In the genomic region with DNA sequence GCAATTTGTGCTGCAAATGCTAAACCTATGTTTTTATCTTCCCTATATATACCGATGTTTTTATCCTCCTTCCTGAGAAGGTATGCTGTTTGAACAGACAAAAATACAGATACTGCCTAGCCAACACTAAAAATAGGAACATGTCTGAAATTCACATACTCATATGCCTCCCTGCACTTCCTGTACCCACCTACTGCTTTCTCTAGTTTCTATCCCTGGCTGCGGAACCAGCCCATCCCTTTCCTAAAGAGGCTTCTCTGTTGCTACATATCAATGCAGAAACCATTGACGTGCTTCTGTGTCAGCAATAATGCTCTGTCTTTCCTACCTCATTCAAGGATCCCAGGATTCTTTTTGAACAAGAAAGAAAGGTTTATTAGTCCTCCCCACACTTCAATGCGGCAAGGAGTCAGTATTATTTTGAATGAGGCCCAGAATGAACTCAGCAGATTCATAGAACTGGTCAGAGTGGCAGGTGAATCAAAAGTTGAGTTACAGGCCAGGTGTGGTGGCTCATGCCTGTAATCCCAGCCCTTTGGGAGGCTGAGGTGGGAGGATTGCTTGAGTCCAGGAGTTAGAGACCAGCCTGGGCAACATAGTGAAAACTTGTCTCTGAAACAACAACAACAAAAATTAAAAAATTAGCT, we compare ENCODE assay signal across 10 cellular contexts.
DNase-seq lines count a peak whose midpoint lies in the region; ATAC-seq, FAIRE-seq and TF ChIP-seq lines count a peak whose summit lies in the region.
"Had no signal": no experiment of that assay in that cellular context is flagged by ENCODE, and none has a peak within 500 bp of the region (broad histone marks: within the 10 kb centered on the region; RNA-seq: fewer than 3 reads in every experiment).

No MANE protein-coding gene starts in this region.

- CTCF ChIA-PET in HEK293T (lab: Yijun Ruan, JAX): no interaction called here

- H3K27me3 ChIP-seq in left ventricle myocardium inferior (ENCODE audit: low read depth): no peaks in the 10 kb centered on the region

- H3K27me3 Mint-ChIP-seq in stimulated activated naive CD8-positive, alpha-beta T cell treated with anti-CD3 and anti-CD28 coated beads, Interleukin-15, amount 100 ng/mL, for 72 hours: no peaks in the 10 kb centered on the region
- H3K27me3 Mint-ChIP-seq: central memory CD8-positive, alpha-beta T cell had no signal

- ATAC-seq in Right ventricle myocardium inferior (peak; percentile 39), HG02852 (IDR thresholded peaks at IDR 0.05; ENCODE audit: unreplicated experiment) (peak; percentile 89)
- ATAC-seq in stimulated activated naive CD8-positive, alpha-beta T cell treated with anti-CD3 and anti-CD28 coated beads, Interleukin-15, amount 100 ng/mL, for 72 hours: peak; percentile 62

- no peak for TF ChIP-seq CTCF in left ventricle myocardium inferior (IDR thresholded peaks at IDR 0.05; ENCODE audit: borderline replicate concordance)
- TF ChIP-seq CTCF in D721Med (IDR thresholded peaks at IDR 0.05; ENCODE audit: insufficient read depth, missing control alignments): no peak

- H3K36me3 ChIP-seq in left ventricle myocardium inferior: no peaks in the 10 kb centered on the region

- intact Hi-C loops in Right ventricle myocardium inferior (cut with DNase I) (no loop called here), left ventricle myocardium inferior (cut with micrococcal nuclease) (no loop called here)

- DNase-seq in Right ventricle myocardium inferior (ENCODE audit: missing footprints) (no peak), left ventricle myocardium inferior (no peak), NOMO-1 treated with dmso at 0.1 percent for 144 hours (lab: John Stamatoyannopoulos, UW; ENCODE audit: unreplicated experiment) (peak; percentile 69), HEK293T (ENCODE audit: extremely low spot score) (no peak), NCI-H526 treated with DMSO at 0.1 percent for 48 hours (lab: John Stamatoyannopoulos, UW) (no peak), D721Med (ENCODE audit: insufficient read length, low spot score) (no peak)
- DNase-seq in stimulated activated naive CD8-positive, alpha-beta T cell treated with anti-CD3 and anti-CD28 coated beads, Interleukin-15, amount 100 ng/mL, for 72 hours: no peak
- DNase-seq: stimulated activated CD4-positive, alpha-beta T cell treated with anti-CD3 and anti-CD28 coated beads, Interleukin-4, amount 100 ng/mL, for 1 hour had no signal

- POLR2A ChIA-PET in HEK293T (lab: Yijun Ruan, JAX): no interaction called here

- H3K9me3 ChIP-seq in left ventricle myocardium inferior (replicated peaks): no peaks in the 10 kb centered on the region

- peaks cover 13% of the 10 kb centered on the region for H3K4me1 Mint-ChIP-seq in stimulated activated naive CD8-positive, alpha-beta T cell treated with anti-CD3 and anti-CD28 coated beads, Interleukin-15, amount 100 ng/mL, for 72 hours
- H3K4me1 Mint-ChIP-seq: central memory CD8-positive, alpha-beta T cell had no signal

- no peak overlapping the region for H3K27ac ChIP-seq in left ventricle myocardium inferior (replicated peaks)

- peak overlapping the region in 1 of 2 donors; percentile 35 for H3K4me3 Mint-ChIP-seq in stimulated activated naive CD8-positive, alpha-beta T cell treated with anti-CD3 and anti-CD28 coated beads, Interleukin-15, amount 100 ng/mL, for 72 hours
- H3K4me3 Mint-ChIP-seq: central memory CD8-positive, alpha-beta T cell had no signal

- peaks cover 10% of the 10 kb centered on the region for H3K4me1 ChIP-seq in left ventricle myocardium inferior

- no peak overlapping the region for H3K27ac Mint-ChIP-seq in stimulated activated naive CD8-positive, alpha-beta T cell treated with anti-CD3 and anti-CD28 coated beads, Interleukin-15, amount 100 ng/mL, for 72 hours

- H3K9me3 Mint-ChIP-seq in stimulated activated naive CD8-positive, alpha-beta T cell treated with anti-CD3 and anti-CD28 coated beads, Interleukin-15, amount 100 ng/mL, for 72 hours: peaks cover 6 to 9% of the 10 kb centered on the region in 2 donors
- H3K9me3 Mint-ChIP-seq: central memory CD8-positive, alpha-beta T cell had no signal

- no peak for FAIRE-seq in D721Med (lab: Jason Lieb, UNC)

- H3K4me3 ChIP-seq in left ventricle myocardium inferior: no peak overlapping the region

TF ChIP-seq in HEK293T, 16 proteins besides CTCF, POLR2A, EP300 and RAD21:
- TF ChIP-seq L3MBTL2 (conservative IDR thresholded peaks at IDR 0.05) (no peak), SUZ12 (IDR thresholded peaks at IDR 0.05) (no peak), FOXA1 (IDR thresholded peaks at IDR 0.05) (no peak), CTBP1 (IDR thresholded peaks at IDR 0.05; ENCODE audit: borderline replicate concordance) (no peak), NFRKB (IDR thresholded peaks at IDR 0.05) (no peak), TARDBP (IDR thresholded peaks at IDR 0.05) (no peak), FOXK2 (IDR thresholded peaks at IDR 0.05) (no peak), FOXM1 (IDR thresholded peaks at IDR 0.05; ENCODE audit: borderline replicate concordance) (no peak), ZNF384 (IDR thresholded peaks at IDR 0.05) (no peak), HDGF (IDR thresholded peaks at IDR 0.05; ENCODE audit: borderline replicate concordance) (no peak), SP1 (IDR thresholded peaks at IDR 0.05) (no peak), ELF4 (IDR thresholded peaks at IDR 0.05) (no peak), ARNT (IDR thresholded peaks at IDR 0.05) (no peak), BHLHE40 (IDR thresholded peaks at IDR 0.05; ENCODE audit: borderline replicate concordance) (no peak)
- TF ChIP-seq, protein P1, sequence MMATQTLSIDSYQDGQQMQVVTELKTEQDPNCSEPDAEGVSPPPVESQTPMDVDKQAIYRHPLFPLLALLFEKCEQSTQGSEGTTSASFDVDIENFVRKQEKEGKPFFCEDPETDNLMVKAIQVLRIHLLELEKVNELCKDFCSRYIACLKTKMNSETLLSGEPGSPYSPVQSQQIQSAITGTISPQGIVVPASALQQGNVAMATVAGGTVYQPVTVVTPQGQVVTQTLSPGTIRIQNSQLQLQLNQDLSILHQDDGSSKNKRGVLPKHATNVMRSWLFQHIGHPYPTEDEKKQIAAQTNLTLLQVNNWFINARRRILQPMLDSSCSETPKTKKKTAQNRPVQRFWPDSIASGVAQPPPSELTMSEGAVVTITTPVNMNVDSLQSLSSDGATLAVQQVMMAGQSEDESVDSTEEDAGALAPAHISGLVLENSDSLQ (IDR thresholded peaks at IDR 0.05): no peak

Comparison
In these comparisons a context has a peak if more than half of its experiments do, and no peak if none do; other contexts are left out.
1. ATAC-seq: peak in every context shown above with its lines; median percentile 89 in HG02852; 62 in stimulated activated naive CD8-positive, alpha-beta T cell treated with anti-CD3 and anti-CD28 coated beads, Interleukin-15, amount 100 ng/mL, for 72 hours; 39 in Right ventricle myocardium inferior.